In genomic region chrX:124280294-124280902, GRCh38 we compare ENCODE assay signal across 28 cellular contexts. TPM values are rescaled to one million over a fixed set of nuclear protein-coding genes. Genes with fewer than 3 reads are reported as not detected.
DNase-seq lines count a peak whose midpoint lies in the region; ATAC-seq and TF ChIP-seq lines count a peak whose summit lies in the region.
"Had no signal": no experiment of that assay in that cellular context is flagged by ENCODE, and none has a peak within 500 bp of the region (broad histone marks: within the 10 kb centered on the region; RNA-seq: fewer than 3 reads in every experiment).

No MANE protein-coding gene starts in this region.

- DNase-seq in activated naive CD4-positive, alpha-beta T cell treated with anti-CD3 and anti-CD28 coated beads for 36 hours, result no peak
- DNase-seq in activated naive CD4-positive, alpha-beta T cell (lab: John Stamatoyannopoulos, UW), result no peak
- DNase-seq in HFFc6 (peak; percentile 3), astrocyte of the hippocampus (ENCODE audit: low read depth, low spot score) (peak; percentile 1), stromal cell of bone marrow (ENCODE audit: low read depth) (peak; percentile 10), COR-L47 (lab: John Stamatoyannopoulos, UW) (no peak)
- DNase-seq: activated CD4-positive, alpha-beta T cell treated with anti-CD3 and anti-CD28 coated beads for 48 hours; activated naive CD4-positive, alpha-beta T cell treated with Interleukin-2 at 50 U/mL for 16 hours; DMS 273 treated with DMSO at 0.1 percent for 48 hours; dorsolateral prefrontal cortex; heart right ventricle; left colon; mesenchymal stem cell; NCI-H1092 treated with DMSO at 0.1 percent for 48 hours; NCI-H2029 treated with DMSO at 0.1 percent for 48 hours; NCI-H82; SIG-M5; stimulated activated CD4-positive, alpha-beta T cell treated with anti-CD3 and anti-CD28 coated beads, Interleukin-12 subunit alpha, Interleukin-12 subunit beta, amount 100 ng/mL, for 4 hours; stimulated activated CD4-positive, alpha-beta T cell treated with anti-CD3 and anti-CD28 coated beads, Interleukin-4, amount 100 ng/mL, for 4 hours; T-cell; upper lobe of left lung had no signal

- no peaks in the 10 kb centered on the region for H3K9me3 Mint-ChIP-seq in activated naive CD4-positive, alpha-beta T cell treated with anti-CD3 and anti-CD28 coated beads for 36 hours
- no peaks in the 10 kb centered on the region for H3K9me3 Mint-ChIP-seq in HFFc6
- H3K9me3 Mint-ChIP-seq: CD14-positive monocyte, T-cell had no signal

- TF ChIP-seq CTCF in HFFc6 (IDR thresholded peaks at IDR 0.05), result no peak

- no peak overlapping the region for H3K4me3 Mint-ChIP-seq in activated naive CD4-positive, alpha-beta T cell treated with anti-CD3 and anti-CD28 coated beads for 36 hours
- peak overlapping the region; percentile 24; the same call in 1 of the 2 replicates for H3K4me3 Mint-ChIP-seq in HFFc6
- H3K4me3 Mint-ChIP-seq: CD14-positive monocyte, T-cell had no signal

- H3K27ac Mint-ChIP-seq in activated naive CD4-positive, alpha-beta T cell treated with anti-CD3 and anti-CD28 coated beads for 36 hours, result peak overlapping the region; percentile 46
- H3K27ac Mint-ChIP-seq in HFFc6, result no peak overlapping the region
- H3K27ac Mint-ChIP-seq: CD14-positive monocyte, T-cell had no signal

- ATAC-seq in HG03196 (IDR thresholded peaks at IDR 0.05; ENCODE audit: unreplicated experiment), result no peak
- ATAC-seq in GM21447 (IDR thresholded peaks at IDR 0.05; ENCODE audit: unreplicated experiment), result no peak
- ATAC-seq: heart right ventricle, left colon, T-cell had no signal

- CTCF ChIA-PET in activated naive CD4-positive, alpha-beta T cell treated with anti-CD3 and anti-CD28 coated beads for 36 hours (lab: Charles Lee), result no interaction called here

- peaks cover 17% of the 10 kb centered on the region for H3K4me1 Mint-ChIP-seq in activated naive CD4-positive, alpha-beta T cell treated with anti-CD3 and anti-CD28 coated beads for 36 hours (ENCODE audit: low read depth)
- peaks cover 9% of the 10 kb centered on the region for H3K4me1 Mint-ChIP-seq in HFFc6 (ENCODE audit: low read depth)
- H3K4me1 Mint-ChIP-seq: CD14-positive monocyte had no signal

- no peaks in the 10 kb centered on the region for H3K36me3 Mint-ChIP-seq in activated naive CD4-positive, alpha-beta T cell treated with anti-CD3 and anti-CD28 coated beads for 36 hours (ENCODE audit: low read depth)
- no peaks in the 10 kb centered on the region for H3K36me3 Mint-ChIP-seq in HFFc6 (ENCODE audit: low read depth)
- H3K36me3 Mint-ChIP-seq: CD14-positive monocyte, T-cell had no signal

- intact Hi-C loops in activated naive CD4-positive, alpha-beta T cell treated with anti-CD3 and anti-CD28 coated beads for 36 hours (cut with micrococcal nuclease), result loop anchor here (5.0 kb wide), 2 partner anchors 62 to 63 kb away; no protein-coding TSS in a partner anchor

- no peaks in the 10 kb centered on the region for H3K27me3 Mint-ChIP-seq in activated naive CD4-positive, alpha-beta T cell treated with anti-CD3 and anti-CD28 coated beads for 36 hours (ENCODE audit: low read depth)
- peaks cover 2% of the 10 kb centered on the region; the same call in 1 of the 2 replicates for H3K27me3 Mint-ChIP-seq in HFFc6 (ENCODE audit: insufficient read depth)

RNA-seq across cellular contexts. Expression of gene TEX13D, which starts 52.1 kb away (rescaled TPM):
- total RNA-seq in activated naive CD4-positive, alpha-beta T cell treated with anti-CD3 and anti-CD28 coated beads for 36 hours, result under 1 TPM in 1 of 2 experiments, not detected in 1; 0.07 TPM
- total RNA-seq in HFFc6 (2021; fragmentation: NEBNext Ultra II Directional; extraction: Animal tissue kit (Norgen Biotek cat#: 25700)), result not detected
- total RNA-seq: ascending aorta, fibroblast of villous mesenchyme, heart right ventricle, left colon, LHCN-M2, omental fat pad, T-cell, upper lobe of left lung had no signal

Comparison
In these comparisons a context has a peak if more than half of its experiments do, and no peak if none do; other contexts are left out.
1. DNase-seq: peak in HFFc6 (single experiment), astrocyte of the hippocampus (single experiment) and stromal cell of bone marrow (single experiment); none in activated naive CD4-positive, alpha-beta T cell treated with anti-CD3 and anti-CD28 coated beads for 36 hours (single experiment), activated naive CD4-positive, alpha-beta T cell (0 of 4) and COR-L47 (single experiment).